In genomic region chr15:90597477-90598052, GRCh38 we compare ENCODE assay signal across 9 cellular contexts.
A peak's percentile ranks its signal among the peaks of the same experiment; 100 is the strongest.
DNase-seq lines count a peak whose midpoint lies in the region; ATAC-seq and TF ChIP-seq lines count a peak whose summit lies in the region.
"Had no signal": no experiment of that assay in that cellular context is flagged by ENCODE, and none has a peak within 500 bp of the region (broad histone marks: within the 10 kb centered on the region; RNA-seq: fewer than 3 reads in every experiment).

No MANE protein-coding gene starts in this region.

- no peak for TF ChIP-seq CTCF in WTC11 (IDR thresholded peaks at IDR 0.05)

- no peaks in the 10 kb centered on the region for H3K9me3 Mint-ChIP-seq in stimulated activated effector memory CD8-positive, alpha-beta T cell treated with anti-CD3 and anti-CD28 coated beads, Interleukin-12 subunit alpha, Interleukin-12 subunit beta, amount 100 ng/mL, for 72 hours
- no peaks in the 10 kb centered on the region for H3K9me3 Mint-ChIP-seq in WTC11
- H3K9me3 Mint-ChIP-seq: nephron had no signal

- peak overlapping the region; percentile 46 for H3K4me3 Mint-ChIP-seq in stimulated activated effector memory CD8-positive, alpha-beta T cell treated with anti-CD3 and anti-CD28 coated beads, Interleukin-12 subunit alpha, Interleukin-12 subunit beta, amount 100 ng/mL, for 72 hours
- no peak overlapping the region for H3K4me3 Mint-ChIP-seq in WTC11
- H3K4me3 Mint-ChIP-seq: nephron had no signal

- H3K4me1 Mint-ChIP-seq in stimulated activated effector memory CD8-positive, alpha-beta T cell treated with anti-CD3 and anti-CD28 coated beads, Interleukin-12 subunit alpha, Interleukin-12 subunit beta, amount 100 ng/mL, for 72 hours: peaks cover 61% of the 10 kb centered on the region
- peaks cover 21% of the 10 kb centered on the region for H3K4me1 Mint-ChIP-seq in WTC11

- DNase-seq in amniotic epithelial cell (ENCODE audit: low read depth) (peak; percentile 62), SHP77 (lab: John Stamatoyannopoulos, UW) (no peak), WTC11 (ENCODE audit: low spot score) (no peak), HuH-7 (ENCODE audit: low spot score) (no peak), SKM-1 (lab: John Stamatoyannopoulos, UW; ENCODE audit: unreplicated experiment) (no peak)
- DNase-seq in stimulated activated effector memory CD8-positive, alpha-beta T cell treated with anti-CD3 and anti-CD28 coated beads, Interleukin-12 subunit alpha, Interleukin-12 subunit beta, amount 100 ng/mL, for 72 hours (ENCODE audit: low spot score in 2 of 2): no peak

- ATAC-seq in GM19035 (IDR thresholded peaks at IDR 0.05; ENCODE audit: unreplicated experiment) (peak; percentile 41), HG02973 (IDR thresholded peaks at IDR 0.05; ENCODE audit: unreplicated experiment) (peak; percentile 40), WTC11 (no peak)
- ATAC-seq in stimulated activated effector memory CD8-positive, alpha-beta T cell treated with anti-CD3 and anti-CD28 coated beads, Interleukin-12 subunit alpha, Interleukin-12 subunit beta, amount 100 ng/mL, for 72 hours: peak; percentile 69

- CTCF ChIA-PET in WTC11 (lab: Charles Lee): interaction anchor here (1.1 to 2.1 kb wide), 8 partner anchors 13 to 277 kb away, joined by 3 to 12 read pairs (median 4); partner anchors contain the start of gene CRTC3

- H3K27me3 Mint-ChIP-seq in WTC11 (ENCODE audit: low read depth): no peaks in the 10 kb centered on the region

- POLR2A ChIA-PET in WTC11 (lab: Charles Lee): no interaction called here

- peaks cover 27% of the 10 kb centered on the region for H3K36me3 Mint-ChIP-seq in stimulated activated effector memory CD8-positive, alpha-beta T cell treated with anti-CD3 and anti-CD28 coated beads, Interleukin-12 subunit alpha, Interleukin-12 subunit beta, amount 100 ng/mL, for 72 hours
- no peaks in the 10 kb centered on the region for H3K36me3 Mint-ChIP-seq in WTC11

- peak overlapping the region; percentile 89 for H3K27ac Mint-ChIP-seq in stimulated activated effector memory CD8-positive, alpha-beta T cell treated with anti-CD3 and anti-CD28 coated beads, Interleukin-12 subunit alpha, Interleukin-12 subunit beta, amount 100 ng/mL, for 72 hours
- H3K27ac Mint-ChIP-seq in WTC11: no peak overlapping the region

TF ChIP-seq in WTC11, 78 proteins besides CTCF, POLR2A, EP300 and RAD21:
- TF ChIP-seq ZNF671 (CRISPR knock-in tag; IDR thresholded peaks at IDR 0.05): no peak
